Comparison of ENCODE assay signal across 23 cellular contexts in genomic region chr18:53305471-53305870, GRCh38.
"Had no signal": no experiment of that assay in that cellular context is flagged by ENCODE, and none has a peak within 500 bp of the region (broad histone marks: within the 10 kb centered on the region; RNA-seq: fewer than 3 reads in every experiment).

No MANE protein-coding gene starts in this region.

- DNase-seq: stimulated activated CD4-positive, alpha-beta T cell treated with anti-CD3 and anti-CD28 coated beads, Interleukin-2, amount 100 ng/mL, for 48 hours; stimulated activated CD4-positive, alpha-beta T cell treated with anti-CD3 and anti-CD28 coated beads, Interleukin-4, amount 100 ng/mL, for 1 hour; stimulated activated CD4-positive, alpha-beta T cell treated with anti-CD3 and anti-CD28 coated beads, Interleukin-4, amount 100 ng/mL, for 4 hours; stimulated activated CD8-positive, alpha-beta memory T cell treated with anti-CD3 and anti-CD28 coated beads, Interleukin-4, amount 100 ng/mL, for 48 hours; stimulated activated naive B cell treated with anti-CD40 and anti-IgM and Interleukin-4, amounts not matched to agents 10 μg/mL and 1 μg/mL and 100 μg/mL, for 72 hours; stimulated activated naive CD4-positive, alpha-beta T cell; stimulated activated naive CD4-positive, alpha-beta T cell treated with Interleukin-2 at 50 U/mL for 16 hours; stimulated activated naive CD8-positive, alpha-beta T cell treated with anti-CD3 and anti-CD28 coated beads, Interleukin-15, amount 100 ng/mL, for 72 hours; stimulated activated naive CD8-positive, alpha-beta T cell treated with anti-CD3 and anti-CD28 coated beads, Interleukin-15, Interleukin-2, amounts not matched to agents 100 U/mL and 50 U/mL, for 24 hours; stomach; substantia nigra; testis; thyroid gland; tibial artery; transverse colon; trophoblast cell; upper lobe of left lung; upper lobe of right lung; uterus had no signal

- H3K9me3 ChIP-seq: testis, thoracic aorta, thyroid gland, transverse colon, upper lobe of left lung, upper lobe of right lung, uterus, vagina had no signal

- H3K36me3 ChIP-seq: stomach, suprapubic skin, thoracic aorta, thyroid gland, tibial artery, tibial nerve, transverse colon, upper lobe of left lung, upper lobe of right lung, uterus, vagina had no signal

- H3K27ac ChIP-seq: stomach, suprapubic skin, testis, thoracic aorta, thyroid gland, tibial artery, tibial nerve, transverse colon, upper lobe of left lung, upper lobe of right lung, uterus, vagina had no signal

- H3K4me1 ChIP-seq: stomach, suprapubic skin, testis, thyroid gland, tibial artery, tibial nerve, transverse colon, upper lobe of left lung, upper lobe of right lung, uterus, vagina had no signal

- H3K27me3 ChIP-seq: stomach, suprapubic skin, testis, thyroid gland, tibial artery, tibial nerve, transverse colon, upper lobe of left lung, upper lobe of right lung, uterus, vagina had no signal

- H3K4me3 ChIP-seq: stomach, suprapubic skin, testis, thoracic aorta, thyroid gland, tibial artery, tibial nerve, transverse colon, upper lobe of left lung, upper lobe of right lung, uterus, vagina had no signal
